24 cellular contexts compared by ENCODE assay signal in the genomic region with DNA sequence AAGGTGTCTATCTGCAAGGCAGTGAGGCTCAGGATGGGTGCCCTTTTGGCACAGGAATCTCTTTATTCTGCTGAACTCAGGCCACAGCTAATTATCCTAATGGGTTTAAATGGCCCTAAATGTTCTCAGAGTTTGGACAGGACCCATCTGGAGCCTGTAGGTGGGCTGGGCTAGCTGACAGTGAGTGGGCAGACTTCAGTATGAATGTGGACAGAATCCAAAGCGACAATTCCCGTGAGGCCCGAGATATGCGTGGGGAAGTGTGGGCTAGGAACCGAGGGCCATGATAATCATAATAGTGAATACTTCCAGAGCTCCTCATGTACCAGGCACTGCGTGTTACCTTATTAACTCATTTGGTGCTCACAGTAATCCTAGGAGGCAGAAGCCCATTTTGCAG.
"Had no signal": no experiment of that assay in that cellular context is flagged by ENCODE, and none has a peak within 500 bp of the region (broad histone marks: within the 10 kb centered on the region; RNA-seq: fewer than 3 reads in every experiment).

No MANE protein-coding gene starts in this region.

- H3K27me3 Mint-ChIP-seq: activated CD8-positive, alpha-beta T cell treated with anti-CD3 and anti-CD28 coated beads for 36 hours; activated naive CD4-positive, alpha-beta T cell treated with anti-CD3 and anti-CD28 coated beads, Interleukin-2, amount 10 ng/mL, durations not matched to agents 7 days and 5 days; activated naive CD8-positive, alpha-beta T cell treated with anti-CD3 and anti-CD28 coated beads for 36 hours had no signal

- H3K4me3 Mint-ChIP-seq: activated CD8-positive, alpha-beta T cell treated with anti-CD3 and anti-CD28 coated beads for 36 hours; activated naive CD4-positive, alpha-beta T cell treated with anti-CD3 and anti-CD28 coated beads, Interleukin-2, amount 10 ng/mL, durations not matched to agents 7 days and 5 days; activated naive CD8-positive, alpha-beta T cell treated with anti-CD3 and anti-CD28 coated beads for 36 hours; activated T-cell treated with anti-CD3 and anti-CD28 coated beads, Interleukin-2, amount 50 U/mL, for 72 hours; central memory CD8-positive, alpha-beta T cell had no signal

- H3K36me3 Mint-ChIP-seq: activated naive CD4-positive, alpha-beta T cell treated with anti-CD3 and anti-CD28 coated beads, Interleukin-2, amount 10 ng/mL, durations not matched to agents 7 days and 5 days; activated naive CD8-positive, alpha-beta T cell treated with anti-CD3 and anti-CD28 coated beads for 36 hours had no signal

- H3K9ac ChIP-seq: SK-N-SH had no signal

- H3K4me2 ChIP-seq: SK-N-SH had no signal

- H3K36me3 ChIP-seq: breast epithelium, MG63, Peyer's patch, SJCRH30 had no signal

- H3K27me3 ChIP-seq: breast epithelium, MG63, Peyer's patch had no signal

- H3K9me3 ChIP-seq: breast epithelium, MG63, Peyer's patch, SJCRH30, SK-N-SH had no signal

- ATAC-seq: activated CD8-positive, alpha-beta T cell treated with anti-CD3 and anti-CD28 coated beads for 36 hours; activated T-cell treated with anti-CD3 and anti-CD28 coated beads, Interleukin-2, amount 50 U/mL, for 72 hours had no signal

- H3K27ac ChIP-seq: breast epithelium, Peyer's patch, RWPE1, SJCRH30 had no signal

- H3K4me1 Mint-ChIP-seq: activated naive CD4-positive, alpha-beta T cell treated with anti-CD3 and anti-CD28 coated beads, Interleukin-2, amount 10 ng/mL, durations not matched to agents 7 days and 5 days; activated naive CD8-positive, alpha-beta T cell treated with anti-CD3 and anti-CD28 coated beads for 36 hours; central memory CD8-positive, alpha-beta T cell had no signal

- H3K9me3 Mint-ChIP-seq: activated CD8-positive, alpha-beta T cell treated with anti-CD3 and anti-CD28 coated beads for 36 hours; activated naive CD4-positive, alpha-beta T cell treated with anti-CD3 and anti-CD28 coated beads, Interleukin-2, amount 10 ng/mL, durations not matched to agents 7 days and 5 days; activated naive CD8-positive, alpha-beta T cell treated with anti-CD3 and anti-CD28 coated beads for 36 hours; activated T-cell treated with anti-CD3 and anti-CD28 coated beads, Interleukin-2, amount 50 U/mL, for 72 hours; activated T-helper 2 cell treated with anti-CD3 and anti-CD28 coated beads, Interferon-gamma antibody, Interleukin-2, Interleukin-4, amounts not matched to agents 10 μg/mL and 5 μg/mL and 100 μg/mL, durations not matched to agents 14 hours and 24 hours and 36 hours; central memory CD8-positive, alpha-beta T cell had no signal

- H3K4me3 ChIP-seq: breast epithelium, MG63, Peyer's patch, SJCRH30 had no signal

- H3K4me1 ChIP-seq: breast epithelium, Peyer's patch, SJCRH30 had no signal

- H3K27ac Mint-ChIP-seq: activated CD8-positive, alpha-beta T cell treated with anti-CD3 and anti-CD28 coated beads for 36 hours; activated naive CD4-positive, alpha-beta T cell treated with anti-CD3 and anti-CD28 coated beads, Interleukin-2, amount 10 ng/mL, durations not matched to agents 7 days and 5 days; activated naive CD8-positive, alpha-beta T cell treated with anti-CD3 and anti-CD28 coated beads for 36 hours; activated T-cell treated with anti-CD3 and anti-CD28 coated beads, Interleukin-2, amount 50 U/mL, for 72 hours; activated T-helper 2 cell treated with anti-CD3 and anti-CD28 coated beads, Interferon-gamma antibody, Interleukin-2, Interleukin-4, amounts not matched to agents 10 μg/mL and 5 μg/mL and 100 μg/mL, durations not matched to agents 14 hours and 24 hours and 36 hours had no signal

- DNase-seq: activated CD4-positive, alpha-beta T cell treated with anti-CD3 and anti-CD28 coated beads for 4 hours; activated CD8-positive, alpha-beta memory T cell treated with anti-CD3 and anti-CD28 coated beads, Interleukin-2, amount 50 U/mL, for 4 hours; activated CD8-positive, alpha-beta T cell treated with anti-CD3 and anti-CD28 coated beads for 36 hours; activated gamma-delta T cell treated with Interleukin-2 at 50 U/mL for 16 hours; activated naive CD4-positive, alpha-beta T cell treated with anti-CD3 and anti-CD28 coated beads, Interleukin-2, amount 10 ng/mL, durations not matched to agents 7 days and 5 days; activated naive CD8-positive, alpha-beta T cell treated with anti-CD3 and anti-CD28 coated beads for 36 hours; activated T-cell treated with anti-CD3 and anti-CD28 coated beads, Interleukin-2, amount 50 U/mL, for 72 hours; MG63; MV-4-11; NCI-H1105 treated with DMSO at 0.1 percent for 48 hours; NCI-H1436 treated with DMSO at 0.1 percent for 48 hours; NCI-H187; NCI-H524; NCI-H748 treated with DMSO at 0.1 percent for 48 hours; Right ventricle myocardium superior; SJCRH30; SK-N-SH; T-helper 1 cell; WERI-Rb-1 had no signal
